Comparison of ENCODE assay signal across 31 cellular contexts in the genomic region with DNA sequence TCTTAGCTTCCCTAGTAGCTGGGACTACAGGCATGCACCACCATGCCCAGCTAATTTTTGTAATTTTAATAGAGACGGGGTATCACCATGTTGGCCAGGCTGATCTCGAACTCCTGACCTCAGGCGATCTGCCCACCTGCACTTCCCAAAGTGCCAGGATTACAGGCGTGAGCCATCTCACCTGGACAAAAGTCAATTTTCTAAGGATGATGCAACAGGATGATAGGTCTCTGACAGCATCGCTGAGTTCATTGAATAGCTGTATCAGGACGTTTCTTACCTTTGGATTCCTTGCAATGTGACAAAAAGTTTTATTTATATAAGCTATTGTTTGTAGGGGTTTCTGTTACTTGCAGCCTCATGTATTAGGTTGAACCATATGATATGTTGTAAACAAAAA. TPM values are rescaled to one million over a fixed set of nuclear protein-coding genes. Genes with fewer than 3 reads are reported as not detected.
"Had no signal": no experiment of that assay in that cellular context is flagged by ENCODE, and none has a peak within 500 bp of the region (broad histone marks: within the 10 kb centered on the region; RNA-seq: fewer than 3 reads in every experiment).

No MANE protein-coding gene starts in this region.

- H3K27ac Mint-ChIP-seq: activated naive CD8-positive, alpha-beta T cell; activated T-cell treated with anti-CD3 and anti-CD28 coated beads, Interleukin-2, amount 50 U/mL, for 72 hours; immature natural killer cell; T-helper 1 cell treated with Interleukin-12 subunit alpha and Interleukin-12 subunit beta and Interleukin-4 antibody, amounts not matched to agents 30 μg/mL and 1 μg/mL, for 36 hours; type B pancreatic cell had no signal

- H2AFZ ChIP-seq: parathyroid adenoma had no signal

- H3K9ac ChIP-seq: parathyroid adenoma had no signal

- H3K27me3 ChIP-seq: cardiac muscle cell, colonic mucosa, gastroesophageal sphincter, left lung, uterus had no signal

- H3K4me3 Mint-ChIP-seq: activated naive CD8-positive, alpha-beta T cell; activated T-cell treated with anti-CD3 and anti-CD28 coated beads, Interleukin-2, amount 50 U/mL, for 72 hours; immature natural killer cell; naive B cell; T-helper 1 cell treated with Interleukin-12 subunit alpha and Interleukin-12 subunit beta and Interleukin-4 antibody, amounts not matched to agents 30 μg/mL and 1 μg/mL, for 36 hours; type B pancreatic cell had no signal

- H3K36me3 ChIP-seq: cardiac muscle cell, colonic mucosa, gastroesophageal sphincter, left lung, thoracic aorta, uterus had no signal

- H3K4me3 ChIP-seq: cardiac muscle cell, colonic mucosa, dorsolateral prefrontal cortex, gastroesophageal sphincter, left lung, lung, psoas muscle, thoracic aorta, uterus had no signal

- DNase-seq: activated CD4-positive, alpha-beta T cell treated with anti-CD3 and anti-CD28 coated beads for 4 hours; activated CD4-positive, alpha-beta T cell treated with anti-CD3 and anti-CD28 coated beads, Interleukin-2, amount 50 U/mL, for 4 hours; activated effector memory CD4-positive, alpha-beta T cell treated with Interleukin-2 at 50 U/mL for 16 hours; activated naive CD4-positive, alpha-beta T cell treated with Interleukin-2 at 50 U/mL for 16 hours; activated T-cell treated with anti-CD3 and anti-CD28 coated beads for 4 hours; activated T-cell treated with anti-CD3 and anti-CD28 coated beads, Interleukin-2, amount 50 U/mL, for 72 hours; anterior cingulate cortex; cerebellar nuclear complex; colonic mucosa; dorsolateral prefrontal cortex; effector memory CD4-positive, alpha-beta T cell; hypothalamus; immature natural killer cell; left lung; naive B cell; psoas muscle; stimulated activated CD4-positive, alpha-beta T cell treated with anti-CD3 and anti-CD28 coated beads, Interleukin-2, amount 100 ng/mL, for 48 hours; stimulated activated naive CD4-positive, alpha-beta T cell treated with Interleukin-2 at 50 U/mL for 16 hours; SW 1271; T-helper 9 cell had no signal

- H3K79me2 ChIP-seq: parathyroid adenoma had no signal

- H3K9me3 ChIP-seq: colonic mucosa, gastroesophageal sphincter, left lung, psoas muscle, thoracic aorta, uterus had no signal

- H3K9me3 Mint-ChIP-seq: activated T-cell treated with anti-CD3 and anti-CD28 coated beads, Interleukin-2, amount 50 U/mL, for 72 hours; immature natural killer cell; naive B cell; T-helper 1 cell treated with Interleukin-12 subunit alpha and Interleukin-12 subunit beta and Interleukin-4 antibody, amounts not matched to agents 30 μg/mL and 1 μg/mL, for 36 hours; type B pancreatic cell had no signal

- H3K4me1 ChIP-seq: colonic mucosa, gastroesophageal sphincter, left lung, parathyroid adenoma had no signal

- H3K36me3 Mint-ChIP-seq: activated naive CD8-positive, alpha-beta T cell; immature natural killer cell; naive B cell; type B pancreatic cell had no signal

- ATAC-seq: gastroesophageal sphincter, left lung had no signal

- H3K27ac ChIP-seq: cardiac muscle cell, colonic mucosa, dorsolateral prefrontal cortex, gastroesophageal sphincter, left lung, parathyroid adenoma, psoas muscle, thoracic aorta, uterus, VCaP had no signal

- H3K4me1 Mint-ChIP-seq: immature natural killer cell, naive B cell had no signal

RNA-seq across cellular contexts. Expression of a gene that starts 55.5 kb away (rescaled TPM):
- polyA plus RNA-seq: neural cell had no signal
